Comparison of ENCODE assay signal across 1 cellular context in the genomic region with DNA sequence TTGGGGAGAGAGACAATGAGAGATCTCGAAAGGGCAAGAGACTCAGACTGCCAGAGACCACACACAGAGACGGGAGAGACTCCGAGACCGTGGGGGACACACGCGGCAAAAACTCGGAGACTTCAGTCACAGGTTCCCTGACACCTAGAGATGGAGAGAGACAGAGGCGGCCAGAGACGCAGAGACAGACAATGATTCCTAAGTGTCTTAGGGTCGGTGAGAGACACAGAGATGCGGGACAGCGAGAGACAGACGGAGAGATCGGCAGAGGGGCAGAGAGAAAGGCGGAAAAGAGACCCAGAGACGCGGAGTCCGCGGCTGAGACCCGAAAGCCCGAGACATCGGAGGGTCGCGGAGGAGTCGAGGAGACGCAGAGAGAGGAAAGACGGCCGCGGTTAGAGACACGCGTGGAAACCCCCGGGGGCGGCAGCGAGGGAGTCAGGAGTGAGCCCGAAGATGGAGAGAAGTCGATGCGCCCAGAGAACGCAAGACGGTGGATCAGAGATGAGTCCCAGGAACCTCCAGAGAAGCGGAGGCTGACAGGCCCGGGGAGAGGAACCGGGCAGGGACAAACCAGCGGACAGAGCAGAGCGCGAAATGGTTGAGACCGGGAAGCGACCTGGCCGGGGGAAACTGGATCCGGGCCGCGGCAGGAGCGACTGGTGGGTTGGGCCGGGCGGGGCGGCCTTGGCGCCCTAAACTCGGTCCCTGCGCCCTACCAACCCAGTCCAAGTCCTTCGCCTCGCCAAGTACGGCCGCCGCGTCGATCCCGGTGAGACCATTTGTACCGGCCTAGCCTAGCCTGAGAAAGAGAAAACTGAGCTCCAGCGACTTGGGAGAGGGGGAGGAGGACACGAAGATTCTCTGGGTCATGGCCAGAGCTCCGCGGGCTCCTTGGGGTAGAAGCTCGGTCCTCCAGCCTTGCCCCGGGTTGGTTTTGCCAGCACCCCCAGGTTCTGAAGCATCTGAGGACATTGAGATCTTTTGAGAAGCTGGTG.
TF ChIP-seq lines count a peak whose summit lies in the region.

No MANE protein-coding gene starts in this region.

TF ChIP-seq in IMR-90, 13 proteins besides CTCF, POLR2A, EP300 and RAD21:
- TF ChIP-seq NFE2L2 (IDR thresholded peaks at IDR 0.05; ENCODE audit: low read depth, low read length) (no peak), BHLHE40 (IDR thresholded peaks at IDR 0.05; ENCODE audit: low read depth, low read length) (no peak), MAFK (IDR thresholded peaks at IDR 0.05; ENCODE audit: low read depth, low read length) (no peak), CHD1 (IDR thresholded peaks at IDR 0.05; ENCODE audit: low read depth, low read length) (no peak), MAZ (IDR thresholded peaks at IDR 0.05; ENCODE audit: borderline replicate concordance, low read depth, low read length) (no peak), RCOR1 (IDR thresholded peaks at IDR 0.05; ENCODE audit: insufficient replicate concordance, low read length) (no peak), SMC3 (IDR thresholded peaks at IDR 0.05; ENCODE audit: low read depth, low read length) (no peak), CEBPB (IDR thresholded peaks at IDR 0.05; ENCODE audit: low read depth, low read length) (no peak), FOS (IDR thresholded peaks at IDR 0.05; ENCODE audit: low read depth, low read length) (no peak), MXI1 (IDR thresholded peaks at IDR 0.05; ENCODE audit: borderline replicate concordance, low read depth, low read length) (no peak), RFX5 (IDR thresholded peaks at IDR 0.05; ENCODE audit: low read depth, low read length) (no peak)
- TF ChIP-seq, protein P1, sequence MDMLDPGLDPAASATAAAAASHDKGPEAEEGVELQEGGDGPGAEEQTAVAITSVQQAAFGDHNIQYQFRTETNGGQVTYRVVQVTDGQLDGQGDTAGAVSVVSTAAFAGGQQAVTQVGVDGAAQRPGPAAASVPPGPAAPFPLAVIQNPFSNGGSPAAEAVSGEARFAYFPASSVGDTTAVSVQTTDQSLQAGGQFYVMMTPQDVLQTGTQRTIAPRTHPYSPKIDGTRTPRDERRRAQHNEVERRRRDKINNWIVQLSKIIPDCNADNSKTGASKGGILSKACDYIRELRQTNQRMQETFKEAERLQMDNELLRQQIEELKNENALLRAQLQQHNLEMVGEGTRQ (IDR thresholded peaks at IDR 0.05; ENCODE audit: low read depth, low read length), result no peak
- TF ChIP-seq, protein P2, sequence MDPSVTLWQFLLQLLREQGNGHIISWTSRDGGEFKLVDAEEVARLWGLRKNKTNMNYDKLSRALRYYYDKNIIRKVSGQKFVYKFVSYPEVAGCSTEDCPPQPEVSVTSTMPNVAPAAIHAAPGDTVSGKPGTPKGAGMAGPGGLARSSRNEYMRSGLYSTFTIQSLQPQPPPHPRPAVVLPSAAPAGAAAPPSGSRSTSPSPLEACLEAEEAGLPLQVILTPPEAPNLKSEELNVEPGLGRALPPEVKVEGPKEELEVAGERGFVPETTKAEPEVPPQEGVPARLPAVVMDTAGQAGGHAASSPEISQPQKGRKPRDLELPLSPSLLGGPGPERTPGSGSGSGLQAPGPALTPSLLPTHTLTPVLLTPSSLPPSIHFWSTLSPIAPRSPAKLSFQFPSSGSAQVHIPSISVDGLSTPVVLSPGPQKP (IDR thresholded peaks at IDR 0.05; ENCODE audit: borderline replicate concordance, low read depth, low read length), result no peak
